In genomic region chr5:80246995-80247729, GRCh38 we compare ENCODE assay signal across 1 cellular context.
TF ChIP-seq lines count a peak whose summit lies in the region.

No MANE protein-coding gene starts in this region.

TF ChIP-seq in K562, 482 proteins besides CTCF, POLR2A, EP300 and RAD21 (continued from another document and continues in another):
- no peak for TF ChIP-seq PML (IDR thresholded peaks at IDR 0.05; ENCODE audit: low read length)
- no peak for TF ChIP-seq CCNT2 (IDR thresholded peaks at IDR 0.05; ENCODE audit: borderline replicate concordance, extremely low read depth, insufficient read length, low read depth, low read length)
- TF ChIP-seq TAF1 (IDR thresholded peaks at IDR 0.05; ENCODE audit: control insufficient read depth, extremely low read depth, insufficient read depth, low read length, severe bottlenecking): peak; percentile 20
- TF ChIP-seq FOXP1 (CRISPR knock-in tag; IDR thresholded peaks at IDR 0.05): no peak
- TF ChIP-seq XRCC3 (IDR thresholded peaks at IDR 0.05): no peak
- no peak for TF ChIP-seq CTCFL (IDR thresholded peaks at IDR 0.05; ENCODE audit: borderline replicate concordance, insufficient read depth, low read depth, low read length, poor library complexity, severe bottlenecking)
- no peak for TF ChIP-seq PCBP2 (IDR thresholded peaks at IDR 0.05; ENCODE audit: low read depth, low read length, poor library complexity, severe bottlenecking)
- no peak for TF ChIP-seq ZBTB33 (CRISPR knock-in tag; IDR thresholded peaks at IDR 0.05)
- no peak for TF ChIP-seq RBM34 (IDR thresholded peaks at IDR 0.05; ENCODE audit: borderline replicate concordance, insufficient read depth, low read length)
- no peak for TF ChIP-seq ZNF224 (CRISPR knock-in tag; IDR thresholded peaks at IDR 0.05)
- TF ChIP-seq ZNF609 (CRISPR knock-in tag; IDR thresholded peaks at IDR 0.05; ENCODE audit: borderline replicate concordance): no peak
- no peak for TF ChIP-seq L3MBTL2 (IDR thresholded peaks at IDR 0.05)
- no peak for TF ChIP-seq ESRRA (IDR thresholded peaks at IDR 0.05; ENCODE audit: borderline replicate concordance, low read depth)
- peak in 1 of 2 experiments; percentile 42; a peak in 2 of 4 replicates for TF ChIP-seq NRF1 (conservative IDR thresholded peaks at IDR 0.05 in 1 of 2, IDR thresholded peaks at IDR 0.05 in 1 of 2)
- no peak for TF ChIP-seq ZNF398 (CRISPR knock-in tag; IDR thresholded peaks at IDR 0.05)
- TF ChIP-seq MEF2D (tag; conservative IDR thresholded peaks at IDR 0.05; ENCODE audit: low read depth): peak; percentile 60; the same call in 1 of the 2 replicates
- no peak for TF ChIP-seq CAMTA2 (CRISPR knock-in tag; conservative IDR thresholded peaks at IDR 0.05)
- no peak for TF ChIP-seq TAF9B (IDR thresholded peaks at IDR 0.05; ENCODE audit: partially characterized antibody)
- peak; percentile 83 for TF ChIP-seq EGR1 (conservative IDR thresholded peaks at IDR 0.05)
- TF ChIP-seq LARP7 (IDR thresholded peaks at IDR 0.05): no peak
- no peak for TF ChIP-seq LCOR (CRISPR knock-in tag; IDR thresholded peaks at IDR 0.05)
- peak; percentile 69 for TF ChIP-seq TBP (optimal IDR thresholded peaks at IDR 0.05; ENCODE audit: low read depth, low read length)
- TF ChIP-seq TCFL5 (CRISPR knock-in tag; conservative IDR thresholded peaks at IDR 0.05): no peak
- TF ChIP-seq ARNT (IDR thresholded peaks at IDR 0.05): 0 out of 4 replicates have a peak, but pooled peaks of 1 of the 2 experiments have one; percentile 11
- TF ChIP-seq FOXJ2 (tag; IDR thresholded peaks at IDR 0.05): no peak
- TF ChIP-seq IRF2 (CRISPR knock-in tag; IDR thresholded peaks at IDR 0.05): no peak
- peak; percentile 21; the same call in 1 of the 2 replicates for TF ChIP-seq SPI1 (IDR thresholded peaks at IDR 0.05; ENCODE audit: borderline replicate concordance, low read depth, low read length)
- TF ChIP-seq MAFG (tag; conservative IDR thresholded peaks at IDR 0.05): no peak
- TF ChIP-seq NCOR1 (IDR thresholded peaks at IDR 0.05): no peak
- no peak for TF ChIP-seq HDAC6 (IDR thresholded peaks at IDR 0.05; ENCODE audit: low read depth, low read length)
- no peak for TF ChIP-seq ATF2 (CRISPR knock-in tag; IDR thresholded peaks at IDR 0.05)
- no peak for TF ChIP-seq KDM2B (CRISPR knock-in tag; IDR thresholded peaks at IDR 0.05)
- peak; percentile 39 for TF ChIP-seq E2F8 (IDR thresholded peaks at IDR 0.05; ENCODE audit: low read depth, partially characterized antibody)
- TF ChIP-seq TARDBP (IDR thresholded peaks at IDR 0.05): no peak
- no peak for TF ChIP-seq ZNF280B (CRISPR knock-in tag; IDR thresholded peaks at IDR 0.05)
- TF ChIP-seq ERF (CRISPR knock-in tag; IDR thresholded peaks at IDR 0.05): no peak
- 0 out of 2 replicates have a peak, but pooled peaks have one; percentile 20 for TF ChIP-seq MBD2 (IDR thresholded peaks at IDR 0.05; ENCODE audit: borderline replicate concordance, low read depth)
- TF ChIP-seq POLR2B (IDR thresholded peaks at IDR 0.05; ENCODE audit: low read depth, partially characterized antibody): no peak
- no peak for TF ChIP-seq ZNF512 (tag; IDR thresholded peaks at IDR 0.05)
